8 cellular contexts compared by ENCODE assay signal in genomic region chr7:4775281-4776159, GRCh38. TPM values are rescaled to one million over a fixed set of nuclear protein-coding genes. Genes with fewer than 3 reads are reported as not detected.
DNase-seq lines count a peak whose midpoint lies in the region; ATAC-seq and TF ChIP-seq lines count a peak whose summit lies in the region.

AP5Z1 (plus strand) TSS chr7:4775623; CDS start chr7:4775716, 93 bp downstream.

- peaks cover 35% of the 10 kb centered on the region for H3K4me1 Mint-ChIP-seq in dendritic cell treated with granulocyte-macrophage colony-stimulating factor and Interleukin-4, amounts not matched to agents 40 ng/mL and 50 ng/mL, for 4 days (ENCODE audit: low read depth)

- ATAC-seq in GM19395 (IDR thresholded peaks at IDR 0.05; ENCODE audit: unreplicated experiment) (peak; percentile 92), HG03558 (IDR thresholded peaks at IDR 0.05; ENCODE audit: extremely low read depth, unreplicated experiment) (peak; percentile 82), left lung (peak; percentile 97)

- peak within 1 kb of the TSS; percentile 100 for H3K27ac Mint-ChIP-seq in dendritic cell treated with granulocyte-macrophage colony-stimulating factor and Interleukin-4, amounts not matched to agents 40 ng/mL and 50 ng/mL, for 4 days

- no peaks in the 10 kb centered on the region for H3K9me3 ChIP-seq in left lung

- H3K27ac ChIP-seq in left lung = peak within 1 kb of the TSS; percentile 99

- intact Hi-C loops in dendritic cell treated with granulocyte-macrophage colony-stimulating factor and Interleukin-4, amounts not matched to agents 40 ng/mL and 50 ng/mL, for 4 days (cut with micrococcal nuclease) = loop anchor here (2.0 kb wide), 2 partner anchors 31 to 135 kb away; no protein-coding TSS in a partner anchor
- intact Hi-C loops in left lung (cut with DNase I) = no loop called here

- H3K36me3 ChIP-seq in left lung = peaks cover 0 to 18% of the 10 kb centered on the region in 2 donors

- H3K4me1 ChIP-seq in left lung = peaks cover 14 to 34% of the 10 kb centered on the region in 2 donors

- peaks cover 69% of the 10 kb centered on the region for H3K36me3 Mint-ChIP-seq in dendritic cell treated with granulocyte-macrophage colony-stimulating factor and Interleukin-4, amounts not matched to agents 40 ng/mL and 50 ng/mL, for 4 days (ENCODE audit: low read depth)

- no peaks in the 10 kb centered on the region for H3K27me3 Mint-ChIP-seq in dendritic cell treated with granulocyte-macrophage colony-stimulating factor and Interleukin-4, amounts not matched to agents 40 ng/mL and 50 ng/mL, for 4 days

- no peaks in the 10 kb centered on the region for H3K27me3 ChIP-seq in left lung

- TF ChIP-seq CTCF in left lung (IDR thresholded peaks at IDR 0.05) = no peak

- no peaks in the 10 kb centered on the region for H3K9me3 Mint-ChIP-seq in dendritic cell treated with granulocyte-macrophage colony-stimulating factor and Interleukin-4, amounts not matched to agents 40 ng/mL and 50 ng/mL, for 4 days

- peak within 1 kb of the TSS; percentile 100 for H3K4me3 Mint-ChIP-seq in dendritic cell treated with granulocyte-macrophage colony-stimulating factor and Interleukin-4, amounts not matched to agents 40 ng/mL and 50 ng/mL, for 4 days

- DNase-seq in CD1c-positive myeloid dendritic cell (ENCODE audit: extremely low spot score) (peak; percentile 98), NCI-H774 (lab: John Stamatoyannopoulos, UW) (peak; percentile 94), left lung (peak; percentile 97 to 99)
- peak; percentile 89 to 93 for DNase-seq in activated CD4-positive, alpha-beta T cell treated with anti-CD3 and anti-CD28 coated beads, Interleukin-2, amount 50 U/mL, for 4 hours
- peak; percentile 92 for DNase-seq in stimulated activated CD4-positive, alpha-beta T cell treated with anti-CD3 and anti-CD28 coated beads, Interleukin-2, amount 100 ng/mL, for 4 hours (ENCODE audit: low read depth)

- H3K4me3 ChIP-seq in left lung = peak within 1 kb of the TSS; percentile 87 to 92

RNA-seq across cellular contexts. Expression of gene AP5Z1, which starts in this region (rescaled TPM):
- total RNA-seq in left lung = 10 to 100 TPM; 37.1 to 49.5 TPM

Comparison
In these comparisons a context has a peak if more than half of its experiments do, and no peak if none do; other contexts are left out.
1. Peak in every context shown above with its lines: DNase-seq, ATAC-seq, H3K4me3 ChIP-seq and H3K27ac ChIP-seq.